ENCODE assay signal across 24 cellular contexts in the genomic region with DNA sequence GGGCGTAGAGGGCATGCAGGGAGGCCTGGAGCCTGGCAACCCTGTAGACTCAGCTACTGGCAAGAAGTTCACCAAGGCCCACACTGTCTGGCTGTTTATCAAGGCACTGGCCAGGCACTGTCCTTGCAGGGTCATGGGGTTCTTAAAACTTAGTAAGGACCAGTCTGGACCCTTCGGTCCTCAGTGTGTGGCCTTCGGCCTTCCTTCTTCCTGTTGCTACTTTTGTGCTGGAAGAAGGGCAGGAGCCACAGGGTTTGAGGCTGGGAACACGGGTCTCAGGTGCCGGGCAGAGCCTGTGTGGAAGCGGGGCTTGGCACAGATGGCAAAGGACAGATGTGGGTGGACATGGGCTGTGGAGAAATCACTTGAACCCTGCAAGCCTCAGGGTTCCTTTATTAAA.
"Had no signal": no experiment of that assay in that cellular context is flagged by ENCODE, and none has a peak within 500 bp of the region (broad histone marks: within the 10 kb centered on the region; RNA-seq: fewer than 3 reads in every experiment).

No MANE protein-coding gene starts in this region.

- ATAC-seq: activated naive CD4-positive, alpha-beta T cell treated with anti-CD3 and anti-CD28 coated beads, Interleukin-2, amount 50 U/mL, for 72 hours; gastroesophageal sphincter; natural killer cell had no signal

- H3K4me3 Mint-ChIP-seq: activated T-cell treated with anti-CD3 and anti-CD28 coated beads, Interleukin-2, amount 50 U/mL, for 72 hours; brain; natural killer cell; T-helper 1 cell treated with Interleukin-12 subunit alpha and Interleukin-12 subunit beta and Interleukin-4 antibody, amounts not matched to agents 30 μg/mL and 1 μg/mL, for 36 hours; type B pancreatic cell had no signal

- H3K4me1 ChIP-seq: sigmoid colon had no signal

- FAIRE-seq: colon, kidney had no signal

- H3K9me3 ChIP-seq: esophagus squamous epithelium, gastroesophageal sphincter, sigmoid colon, thoracic aorta had no signal

- H3K4me3 ChIP-seq: dorsolateral prefrontal cortex, esophagus squamous epithelium, gastroesophageal sphincter, lung, sigmoid colon, thoracic aorta had no signal

- DNase-seq: activated CD4-positive, alpha-beta T cell treated with anti-CD3 and anti-CD28 coated beads for 4 hours; activated CD4-positive, alpha-beta T cell treated with anti-CD3 and anti-CD28 coated beads, Interleukin-2, amount 50 U/mL, for 48 hours; activated CD4-positive, CD25-positive, alpha-beta regulatory T cell; activated gamma-delta T cell treated with Interleukin-2 at 50 U/mL for 16 hours; activated T-cell treated with anti-CD3 and anti-CD28 coated beads, Interleukin-2, amount 50 U/mL, for 72 hours; central memory CD4-positive, alpha-beta T cell; dorsolateral prefrontal cortex; esophagus squamous epithelium; head of caudate nucleus; kidney; natural killer cell; occipital lobe; sigmoid colon; stimulated activated CD4-positive, alpha-beta T cell treated with anti-CD3 and anti-CD28 coated beads, Interleukin-2, amount 100 ng/mL, for 48 hours; stimulated activated CD8-positive, alpha-beta memory T cell treated with anti-CD3 and anti-CD28 coated beads, Interleukin-4, amount 100 ng/mL, for 48 hours; stimulated activated naive CD4-positive, alpha-beta T cell treated with Interleukin-2 at 50 U/mL for 16 hours had no signal

- H3K27me3 ChIP-seq: dorsolateral prefrontal cortex, esophagus squamous epithelium, gastroesophageal sphincter, sigmoid colon had no signal

- H3K27ac ChIP-seq: sigmoid colon, thoracic aorta had no signal

- H3K9me3 Mint-ChIP-seq: natural killer cell; T-helper 1 cell treated with Interleukin-12 subunit alpha and Interleukin-12 subunit beta and Interleukin-4 antibody, amounts not matched to agents 30 μg/mL and 1 μg/mL, for 36 hours; type B pancreatic cell had no signal

- H3K36me3 Mint-ChIP-seq: natural killer cell, type B pancreatic cell had no signal

- H3K27ac Mint-ChIP-seq: activated T-cell treated with anti-CD3 and anti-CD28 coated beads, Interleukin-2, amount 50 U/mL, for 72 hours; T-helper 1 cell treated with Interleukin-12 subunit alpha and Interleukin-12 subunit beta and Interleukin-4 antibody, amounts not matched to agents 30 μg/mL and 1 μg/mL, for 36 hours; type B pancreatic cell had no signal

- H3K27me3 Mint-ChIP-seq: brain, type B pancreatic cell had no signal
